In the genomic region with DNA sequence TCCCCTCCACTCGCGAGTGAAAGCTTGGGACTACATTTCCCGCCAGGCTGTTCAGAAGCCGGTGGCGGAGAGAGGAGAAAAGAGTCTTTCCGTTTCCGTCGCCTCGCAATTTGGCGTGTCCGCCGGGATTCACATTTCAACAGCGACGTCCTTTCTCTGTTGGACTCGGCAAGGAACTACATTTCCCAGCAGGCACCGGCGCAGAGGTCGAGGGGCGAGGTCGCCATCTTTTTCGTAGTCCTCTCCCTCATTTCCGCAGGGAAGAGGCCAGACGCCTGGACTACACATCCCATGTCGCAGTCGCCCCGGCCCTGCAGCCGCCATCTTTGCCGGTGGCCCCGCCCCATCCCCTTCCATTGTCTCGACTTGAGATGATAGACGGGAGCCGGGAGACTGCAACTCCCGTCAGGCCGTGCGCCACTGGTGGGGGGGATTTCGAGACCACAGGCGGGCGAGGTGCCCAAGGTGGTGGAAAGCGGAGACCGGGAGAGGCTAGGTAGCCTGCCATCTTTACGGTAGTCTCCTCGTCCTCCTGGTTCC, we compare ENCODE assay signal across 8 cellular contexts. TPM values are rescaled to one million over a fixed set of nuclear protein-coding genes. Genes with fewer than 3 reads are reported as not detected.
DNase-seq lines count a peak whose midpoint lies in the region; FAIRE-seq and TF ChIP-seq lines count a peak whose summit lies in the region.

No MANE protein-coding gene starts in this region.

- H3K4me3 ChIP-seq in HFF-Myc (replicated peaks; ENCODE audit: low read depth, low read length) (peak overlapping the region; percentile 76), neuronal stem cell (ENCODE audit: low read length in 2 of 2) (peak overlapping the region; percentile 76 to 87), subcutaneous abdominal adipose tissue (ENCODE audit: low read depth in 1 of 5, low read length in 5 of 5) (peak overlapping the region; percentile 78 to 98 (median 94))

- H2AK5ac ChIP-seq in neuronal stem cell (ENCODE audit: low read depth, low read length): no peak overlapping the region

- H3K27me3 Mint-ChIP-seq in activated naive CD4-positive, alpha-beta T cell treated with anti-CD3 and anti-CD28 coated beads, Interleukin-2, amount 10 ng/mL, durations not matched to agents 7 days and 5 days: peaks cover 8% of the 10 kb centered on the region

- H2BK15ac ChIP-seq in neuronal stem cell (ENCODE audit: low read length): no peak overlapping the region

- in situ Hi-C loops in G401 (cut with HindIII; ENCODE audit: low sequenced_read_pairs) (no loop called here), SK-MEL-5 (cut with HindIII; ENCODE audit: low pct_unique_long_range_greater_than_20kb, low sequenced_read_pairs) (no loop called here)

- no CpG with 5 or more reads among the region's 42 CpGs for WGBS in neuronal stem cell (ENCODE audit: extremely low coverage in 2 of 2, insufficient read length in 2 of 2, insufficient replicate concordance in 1 of 2), 2 donors

- peak overlapping the region; percentile 72 for H3K4me2 ChIP-seq in neuronal stem cell (ENCODE audit: insufficient read depth, low read length, poor library complexity, severe bottlenecking)

- H3K9me3 ChIP-seq in neuronal stem cell (replicated peaks in 1 of 2; ENCODE audit: control insufficient read depth in 2 of 2, insufficient read depth in 1 of 2, low read depth in 1 of 2, low read length in 2 of 2) (no peaks in the 10 kb centered on the region), subcutaneous abdominal adipose tissue (ENCODE audit: control insufficient read depth in 5 of 5, low read length in 5 of 5) (no peaks in the 10 kb centered on the region)

- TF ChIP-seq CTCF in HFF-Myc (IDR thresholded peaks at IDR 0.05; ENCODE audit: low read depth, low read length, missing control alignments): no peak

- CTCF ChIA-PET in activated naive CD4-positive, alpha-beta T cell treated with anti-CD3 and anti-CD28 coated beads, Interleukin-2, amount 10 ng/mL, durations not matched to agents 7 days and 5 days (lab: Charles Lee): interaction anchor here (0.5 to 1.0 kb wide), 4 partner anchors 22 to 78 kb away, joined by 3 to 5 read pairs (median 3); no protein-coding TSS in a partner anchor

- H2BK12ac ChIP-seq in neuronal stem cell (ENCODE audit: low read length): no peak overlapping the region

- H2BK120ac ChIP-seq in neuronal stem cell (ENCODE audit: low read depth, low read length): no peak overlapping the region

- peak; percentile 100 for DNase-seq in G401 (ENCODE audit: low spot score)
- peak; percentile 99 for DNase-seq in HFF-Myc (ENCODE audit: extremely low read depth, low read depth)
- peak; percentile 100 for DNase-seq in MV-4-11 (lab: John Stamatoyannopoulos, UW)
- peak; percentile 99 for DNase-seq in SK-MEL-5 (ENCODE audit: low read depth, low spot score)
- peak; percentile 100 for DNase-seq in activated naive CD4-positive, alpha-beta T cell treated with anti-CD3 and anti-CD28 coated beads, Interleukin-2, amount 10 ng/mL, durations not matched to agents 7 days and 5 days
- peak; percentile 92 for DNase-seq in frontal cortex (ENCODE audit: low spot score in 2 of 2)
- DNase-seq in neuronal stem cell (ENCODE audit: low spot score): peak; percentile 100

- peaks cover 3% of the 10 kb centered on the region for H3K36me3 Mint-ChIP-seq in activated naive CD4-positive, alpha-beta T cell treated with anti-CD3 and anti-CD28 coated beads, Interleukin-2, amount 10 ng/mL, durations not matched to agents 7 days and 5 days

- H3K4me1 ChIP-seq in neuronal stem cell (ENCODE audit: control insufficient read depth in 2 of 2, insufficient read depth in 1 of 2, low read depth in 1 of 2, low read length in 2 of 2): peaks cover 7 to 8% of the 10 kb centered on the region in 2 donors
- H3K4me1 ChIP-seq in subcutaneous abdominal adipose tissue (ENCODE audit: control insufficient read depth in 5 of 5, insufficient read depth in 5 of 5, low read length in 5 of 5): peaks cover 4 to 27% (median 19%) of the 10 kb centered on the region in 5 donors

- no peak overlapping the region for H4K8ac ChIP-seq in neuronal stem cell (ENCODE audit: low read depth, low read length)

- peaks cover 32% of the 10 kb centered on the region for H3K4me1 Mint-ChIP-seq in activated naive CD4-positive, alpha-beta T cell treated with anti-CD3 and anti-CD28 coated beads, Interleukin-2, amount 10 ng/mL, durations not matched to agents 7 days and 5 days

- H3K36me3 ChIP-seq in neuronal stem cell (replicated peaks in 1 of 2; ENCODE audit: control insufficient read depth in 2 of 2, insufficient read depth in 2 of 2, low read length in 2 of 2) (peaks cover 15 to 24% of the 10 kb centered on the region in 2 donors), subcutaneous abdominal adipose tissue (ENCODE audit: control insufficient read depth in 5 of 5, insufficient read depth in 5 of 5, low read length in 5 of 5) (peaks cover 0 to 18% (median 7%) of the 10 kb centered on the region in 5 donors)

- H2AFZ ChIP-seq in neuronal stem cell (ENCODE audit: low read length): peak overlapping the region; percentile 83

- no peak overlapping the region for H3K14ac ChIP-seq in neuronal stem cell (ENCODE audit: low read length)

- H3K79me1 ChIP-seq in neuronal stem cell (ENCODE audit: low read depth, low read length): peaks cover 7% of the 10 kb centered on the region

- peak overlapping the region; percentile 94 for H3K18ac ChIP-seq in neuronal stem cell (ENCODE audit: low read length)

- no peak overlapping the region for H4K91ac ChIP-seq in neuronal stem cell (ENCODE audit: low read depth, low read length, poor library complexity)

- no peaks in the 10 kb centered on the region for H3K9me3 Mint-ChIP-seq in activated naive CD4-positive, alpha-beta T cell treated with anti-CD3 and anti-CD28 coated beads, Interleukin-2, amount 10 ng/mL, durations not matched to agents 7 days and 5 days

- H3K4me3 Mint-ChIP-seq in activated naive CD4-positive, alpha-beta T cell treated with anti-CD3 and anti-CD28 coated beads, Interleukin-2, amount 10 ng/mL, durations not matched to agents 7 days and 5 days: peak overlapping the region; percentile 100

- H3K27ac ChIP-seq in neuronal stem cell (replicated peaks; ENCODE audit: low read length) (peak overlapping the region; percentile 82), subcutaneous abdominal adipose tissue (ENCODE audit: low read depth, low read length) (peak overlapping the region; percentile 77)

- H3K27me3 ChIP-seq in neuronal stem cell (ENCODE audit: control insufficient read depth in 3 of 3, insufficient read depth in 3 of 3, low read depth in 1 of 3, low read length in 3 of 3): no peaks in the 10 kb centered on the region
- H3K27me3 ChIP-seq in subcutaneous abdominal adipose tissue (ENCODE audit: control insufficient read depth in 5 of 5, insufficient read depth in 4 of 5, low read length in 5 of 5): no peaks in the 10 kb centered on the region

- H2BK5ac ChIP-seq in neuronal stem cell (ENCODE audit: low read length): peak overlapping the region; percentile 56

- H3K23ac ChIP-seq in neuronal stem cell (ENCODE audit: low read depth, low read length, poor library complexity): peak overlapping the region; percentile 40

- FAIRE-seq in frontal cortex (lab: Jason Lieb, UNC): peak; percentile 98

- peak overlapping the region; percentile 100 for H3K27ac Mint-ChIP-seq in activated naive CD4-positive, alpha-beta T cell treated with anti-CD3 and anti-CD28 coated beads, Interleukin-2, amount 10 ng/mL, durations not matched to agents 7 days and 5 days

- H3K9ac ChIP-seq in neuronal stem cell (ENCODE audit: low read depth, low read length, poor library complexity): peak overlapping the region; percentile 91
- H3K9ac ChIP-seq in subcutaneous abdominal adipose tissue (ENCODE audit: low read length in 5 of 5): peak overlapping the region in 4 of 5 donors; percentile 72 to 92 (median 88)

- H3K4ac ChIP-seq in neuronal stem cell (ENCODE audit: low read length): no peak overlapping the region

RNA-seq across cellular contexts. Expression of a gene that starts 0.9 kb away (rescaled TPM):
- total RNA-seq in G401 (2014; rRNA removed; shearing (Covaris generic)): 67.1 and 85.6 TPM in 2 replicates
- total RNA-seq in SK-MEL-5 (2014; rRNA removed; shearing (Covaris generic)): 20.8 and 22.0 TPM in 2 replicates
- 22.3 and 25.6 TPM in 2 replicates for polyA plus RNA-seq in SK-MEL-5 (2015; cell fraction: cytosol; rRNA removed)
- polyA plus RNA-seq in SK-MEL-5 (2015; cell fraction: nucleus; rRNA removed): 19.7 and 20.1 TPM in 2 replicates
- total RNA-seq in frontal cortex: 66.4 TPM
- 60.7 TPM for polyA plus RNA-seq in neuronal stem cell (2013, experiment 1 of 2)
- 57.8 TPM for polyA plus RNA-seq in neuronal stem cell (2013, experiment 2 of 2)

RNA-seq across cellular contexts. Expression of a gene that starts 26.1 kb away (rescaled TPM):
- total RNA-seq in G401 (2014; rRNA removed; shearing (Covaris generic)): 2.1 and 2.4 TPM in 2 replicates
- 0.13 and 0.29 TPM in 2 replicates for total RNA-seq in SK-MEL-5 (2014; rRNA removed; shearing (Covaris generic))
- 0.06 and 0.10 TPM in 2 replicates for polyA plus RNA-seq in SK-MEL-5 (2015; cell fraction: cytosol; rRNA removed)
- not detected in 2 replicates for polyA plus RNA-seq in SK-MEL-5 (2015; cell fraction: nucleus; rRNA removed)
- total RNA-seq in frontal cortex: 0.41 TPM
- polyA plus RNA-seq in neuronal stem cell (2013, experiment 1 of 2): 3.7 TPM
- 4.2 TPM for polyA plus RNA-seq in neuronal stem cell (2013, experiment 2 of 2)

RNA-seq across cellular contexts. Expression of a gene that starts 26.4 kb away (rescaled TPM):
- 57.6 and 62.8 TPM in 2 replicates for total RNA-seq in G401 (2014; rRNA removed; shearing (Covaris generic))
- total RNA-seq in SK-MEL-5 (2014; rRNA removed; shearing (Covaris generic)): 35.2 and 43.9 TPM in 2 replicates
- polyA plus RNA-seq in SK-MEL-5 (2015; cell fraction: cytosol; rRNA removed): 42.9 and 45.9 TPM in 2 replicates
- 14.5 and 15.9 TPM in 2 replicates for polyA plus RNA-seq in SK-MEL-5 (2015; cell fraction: nucleus; rRNA removed)
- total RNA-seq in frontal cortex: 4.1 TPM
- 16.7 TPM for polyA plus RNA-seq in neuronal stem cell (2013, experiment 1 of 2)
- polyA plus RNA-seq in neuronal stem cell (2013, experiment 2 of 2): 16.5 TPM

RNA-seq across cellular contexts. Expression of a gene that starts 28.6 kb away (rescaled TPM):
- 58.1 and 89.3 TPM in 2 replicates for total RNA-seq in G401 (2014; rRNA removed; shearing (Covaris generic))
- 21.5 and 22.0 TPM in 2 replicates for total RNA-seq in SK-MEL-5 (2014; rRNA removed; shearing (Covaris generic))
- 30.4 and 31.0 TPM in 2 replicates for polyA plus RNA-seq in SK-MEL-5 (2015; cell fraction: cytosol; rRNA removed)
- 1.7 and 6.4 TPM in 2 replicates for polyA plus RNA-seq in SK-MEL-5 (2015; cell fraction: nucleus; rRNA removed)
- 41.6 TPM for total RNA-seq in frontal cortex
- 27.1 TPM for polyA plus RNA-seq in neuronal stem cell (2013, experiment 1 of 2)
- 26.1 TPM for polyA plus RNA-seq in neuronal stem cell (2013, experiment 2 of 2)

RNA-seq across cellular contexts. Expression of a gene that starts 35.1 kb away (rescaled TPM):
- total RNA-seq in G401 (2014; rRNA removed; shearing (Covaris generic)): 0.51 and 1.1 TPM in 2 replicates
- 1.8 and 4.0 TPM in 2 replicates for total RNA-seq in SK-MEL-5 (2014; rRNA removed; shearing (Covaris generic))
- polyA plus RNA-seq in SK-MEL-5 (2015; cell fraction: cytosol; rRNA removed): 15.8 and 20.7 TPM in 2 replicates
- polyA plus RNA-seq in SK-MEL-5 (2015; cell fraction: nucleus; rRNA removed): 23.1 and 30.8 TPM in 2 replicates
- 1.6 TPM for total RNA-seq in frontal cortex
- polyA plus RNA-seq in neuronal stem cell (2013, experiment 1 of 2): 16.0 TPM
- polyA plus RNA-seq in neuronal stem cell (2013, experiment 2 of 2): 15.3 TPM

Comparison
In these comparisons a context has a peak if more than half of its experiments do, and no peak if none do; other contexts are left out.
1. Peak in every context shown above with its lines: DNase-seq, H3K4me3 ChIP-seq and H3K27ac ChIP-seq.